In the genomic region with DNA sequence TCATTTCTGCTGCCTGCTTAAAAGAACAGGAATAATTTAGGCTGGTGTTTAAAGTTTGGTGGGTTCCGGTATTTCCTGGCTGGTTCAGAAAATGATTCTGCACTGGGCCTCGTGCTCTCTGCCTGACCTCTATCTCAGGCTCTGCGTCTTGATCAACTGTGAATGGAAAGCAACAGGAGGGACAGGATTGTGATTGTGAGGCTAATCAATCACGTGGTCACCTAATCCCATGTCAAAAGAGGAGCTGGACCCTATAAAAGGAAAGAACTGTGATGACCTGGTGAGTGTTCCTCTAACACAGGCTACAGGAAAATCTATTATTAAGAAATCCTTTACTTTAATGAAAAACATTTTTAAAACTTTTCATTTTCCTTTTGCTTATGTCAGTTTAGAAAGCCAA, we compare ENCODE assay signal across 1 cellular context.
TF ChIP-seq lines count a peak whose summit lies in the region.

A gene with protein sequence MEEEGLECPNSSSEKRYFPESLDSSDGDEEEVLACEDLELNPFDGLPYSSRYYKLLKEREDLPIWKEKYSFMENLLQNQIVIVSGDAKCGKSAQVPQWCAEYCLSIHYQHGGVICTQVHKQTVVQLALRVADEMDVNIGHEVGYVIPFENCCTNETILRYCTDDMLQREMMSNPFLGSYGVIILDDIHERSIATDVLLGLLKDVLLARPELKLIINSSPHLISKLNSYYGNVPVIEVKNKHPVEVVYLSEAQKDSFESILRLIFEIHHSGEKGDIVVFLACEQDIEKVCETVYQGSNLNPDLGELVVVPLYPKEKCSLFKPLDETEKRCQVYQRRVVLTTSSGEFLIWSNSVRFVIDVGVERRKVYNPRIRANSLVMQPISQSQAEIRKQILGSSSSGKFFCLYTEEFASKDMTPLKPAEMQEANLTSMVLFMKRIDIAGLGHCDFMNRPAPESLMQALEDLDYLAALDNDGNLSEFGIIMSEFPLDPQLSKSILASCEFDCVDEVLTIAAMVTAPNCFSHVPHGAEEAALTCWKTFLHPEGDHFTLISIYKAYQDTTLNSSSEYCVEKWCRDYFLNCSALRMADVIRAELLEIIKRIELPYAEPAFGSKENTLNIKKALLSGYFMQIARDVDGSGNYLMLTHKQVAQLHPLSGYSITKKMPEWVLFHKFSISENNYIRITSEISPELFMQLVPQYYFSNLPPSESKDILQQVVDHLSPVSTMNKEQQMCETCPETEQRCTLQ (minus strand): TSS at position 101 of the 400 bp plus-strand sequence. CDS start 468 bp downstream, outside the sequence.

TF ChIP-seq in SK-N-SH, 30 proteins besides CTCF, POLR2A, EP300 and RAD21 (continued from another document):
- TF ChIP-seq, protein P1, sequence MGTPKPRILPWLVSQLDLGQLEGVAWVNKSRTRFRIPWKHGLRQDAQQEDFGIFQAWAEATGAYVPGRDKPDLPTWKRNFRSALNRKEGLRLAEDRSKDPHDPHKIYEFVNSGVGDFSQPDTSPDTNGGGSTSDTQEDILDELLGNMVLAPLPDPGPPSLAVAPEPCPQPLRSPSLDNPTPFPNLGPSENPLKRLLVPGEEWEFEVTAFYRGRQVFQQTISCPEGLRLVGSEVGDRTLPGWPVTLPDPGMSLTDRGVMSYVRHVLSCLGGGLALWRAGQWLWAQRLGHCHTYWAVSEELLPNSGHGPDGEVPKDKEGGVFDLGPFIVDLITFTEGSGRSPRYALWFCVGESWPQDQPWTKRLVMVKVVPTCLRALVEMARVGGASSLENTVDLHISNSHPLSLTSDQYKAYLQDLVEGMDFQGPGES (IDR thresholded peaks at IDR 0.05; ENCODE audit: low read depth, low read length) = no peak
- TF ChIP-seq EZH2phosphoT487 (IDR thresholded peaks at IDR 0.05; ENCODE audit: borderline replicate concordance, low read depth) = no peak
- no peak for TF ChIP-seq FOXM1 (IDR thresholded peaks at IDR 0.05; ENCODE audit: low read depth)
- no peak for TF ChIP-seq MEF2A (IDR thresholded peaks at IDR 0.05; ENCODE audit: borderline replicate concordance, low read depth)
